In the genomic region with DNA sequence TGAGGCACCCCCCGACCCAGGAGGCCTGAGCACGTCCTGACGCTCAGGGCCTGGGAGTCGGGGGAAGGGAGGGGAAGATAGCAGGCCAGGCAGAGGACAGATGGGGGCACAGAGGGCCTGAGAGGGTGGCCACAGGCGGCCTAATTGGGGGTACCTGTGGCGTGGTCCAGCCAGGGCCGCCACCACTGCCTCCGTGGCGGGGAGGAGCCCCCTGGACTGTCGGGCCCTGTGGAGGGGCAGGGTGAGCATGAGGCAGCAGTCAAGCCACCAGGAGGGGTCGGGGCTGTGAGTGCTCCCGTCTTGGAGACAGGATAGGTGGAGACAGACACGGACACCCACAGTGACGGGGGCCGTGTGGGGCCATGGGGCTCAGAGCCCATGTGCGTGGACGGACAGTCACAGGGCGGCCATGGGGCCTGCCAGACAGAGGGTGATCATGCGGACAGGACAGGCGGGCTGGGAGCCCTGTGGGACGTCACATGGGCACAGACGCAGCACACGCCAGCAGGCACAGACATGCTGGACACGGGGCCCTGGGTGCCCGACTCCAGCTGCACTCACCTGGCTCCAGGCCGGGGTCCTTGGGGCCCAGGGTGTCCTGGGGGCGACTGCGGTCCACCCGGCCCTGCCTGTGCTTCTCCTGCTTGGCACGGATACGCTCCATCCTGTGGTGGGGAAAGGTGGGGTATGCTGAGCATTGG, we compare ENCODE assay signal across 28 cellular contexts. TPM values are rescaled to one million over a fixed set of nuclear protein-coding genes. Genes with fewer than 3 reads are reported as not detected.
"Had no signal": no experiment of that assay in that cellular context is flagged by ENCODE, and none has a peak within 500 bp of the region (broad histone marks: within the 10 kb centered on the region; RNA-seq: fewer than 3 reads in every experiment).

No MANE protein-coding gene starts in this region.

- H3K27me3 ChIP-seq: ascending aorta, brain microvascular endothelial cell, esophagus muscularis mucosa, foreskin keratinocyte, heart right ventricle, left lung, neutrophil, stomach, thyroid gland, upper lobe of right lung had no signal

- H3K9me3 ChIP-seq: ascending aorta, esophagus muscularis mucosa, heart right ventricle, left lung, neutrophil, stomach, thyroid gland, upper lobe of right lung had no signal

- H3K36me3 ChIP-seq: WERI-Rb-1 had no signal

- ATAC-seq: activated CD4-positive, CD25-positive, alpha-beta regulatory T cell treated with anti-CD3 and anti-CD28 coated beads, Interleukin-2, amount 50 U/mL, for 24 hours; foreskin keratinocyte; left lung; sciatic nerve; T-helper 17 cell; upper lobe of right lung had no signal

- DNase-seq: activated CD4-positive, alpha-beta T cell treated with anti-CD3 and anti-CD28 coated beads for 48 hours; activated CD4-positive, alpha-beta T cell treated with anti-CD3 and anti-CD28 coated beads, Interleukin-2, amount 50 U/mL, for 48 hours; activated CD8-positive, alpha-beta memory T cell treated with anti-CD3 and anti-CD28 coated beads for 24 hours; activated gamma-delta T cell; activated naive CD4-positive, alpha-beta T cell treated with anti-CD3 and anti-CD28 coated beads, Interleukin-2, amount 10 ng/mL, durations not matched to agents 7 days and 5 days; activated naive CD8-positive, alpha-beta T cell treated with anti-CD3 and anti-CD28 coated beads, Interleukin-2, amount 10 ng/mL, durations not matched to agents 7 days and 5 days; activated T-cell treated with anti-CD3 and anti-CD28 coated beads, Interleukin-2, amount 50 U/mL, for 1 hour; brain microvascular endothelial cell; foreskin keratinocyte; heart right ventricle; left lung; stimulated activated CD4-positive, alpha-beta T cell treated with anti-CD3 and anti-CD28 coated beads, Interleukin-12 subunit alpha, Interleukin-12 subunit beta, amount 100 ng/mL, for 4 hours; stimulated activated CD4-positive, alpha-beta T cell treated with anti-CD3 and anti-CD28 coated beads, Interleukin-4, amount 100 ng/mL, for 1 hour; stomach; T-helper 17 cell; T1000; thyroid gland; upper lobe of right lung; WERI-Rb-1 had no signal

- H3K4me1 ChIP-seq: ascending aorta, esophagus muscularis mucosa, foreskin keratinocyte, left lung, stomach, upper lobe of right lung had no signal

- H3K27ac ChIP-seq: ascending aorta, brain microvascular endothelial cell, esophagus muscularis mucosa, foreskin keratinocyte, heart right ventricle, left lung, neutrophil, skin epidermis, stomach, thyroid gland, upper lobe of right lung, WERI-Rb-1 had no signal

- H3K4me3 ChIP-seq: ascending aorta, esophagus muscularis mucosa, heart right ventricle, left lung, lung, skin epidermis, stomach, thyroid gland, upper lobe of right lung had no signal

RNA-seq across cellular contexts. Expression of gene SNAI3, which starts 38.7 kb away (rescaled TPM):
- total RNA-seq: ascending aorta, chondrocyte, foreskin keratinocyte, osteocyte had no signal
